8 cellular contexts compared by ENCODE assay signal in genomic region chr11:117097567-117098268, GRCh38. TPM values are rescaled to one million over a fixed set of nuclear protein-coding genes. Genes with fewer than 3 reads are reported as not detected.
DNase-seq lines count a peak whose midpoint lies in the region; ATAC-seq and TF ChIP-seq lines count a peak whose summit lies in the region.

No MANE protein-coding gene starts in this region.

- peak overlapping the region; percentile 88 for H3K4me3 Mint-ChIP-seq in Calu3 (ENCODE audit: low read depth, unreplicated experiment)
- peak overlapping the region; percentile 95 for H3K4me3 Mint-ChIP-seq in activated B cell treated with CpG ODN at 0.5 μM for 24 hours
- H3K4me3 Mint-ChIP-seq in stimulated activated naive CD8-positive, alpha-beta T cell treated with anti-CD3 and anti-CD28 coated beads, Interleukin-15, Interleukin-2, amounts not matched to agents 100 ng/mL and 50 ng/mL, for 24 hours, result peak overlapping the region; percentile 99

- CTCF ChIA-PET in Calu3 (lab: Charles Lee) (interaction anchor here (0.7 to 1.0 kb wide), 2 partner anchors 18 to 218 kb away, joined by 3 to 4 read pairs; no protein-coding TSS in a partner anchor), activated B cell treated with CpG ODN at 0.5 μM for 24 hours (lab: Charles Lee) (interaction anchor here (0.9 to 3.3 kb wide), 8 partner anchors 129 to 218 kb away, joined by 3 to 31 read pairs (median 3); no protein-coding TSS in a partner anchor)

- ATAC-seq in GM21360 (IDR thresholded peaks at IDR 0.05; ENCODE audit: unreplicated experiment) (peak; percentile 26), activated B cell treated with CpG ODN at 0.5 μM for 24 hours (ENCODE audit: low read depth) (peak; percentile 22)

- peaks cover 32% of the 10 kb centered on the region for H3K4me1 Mint-ChIP-seq in Calu3 (ENCODE audit: low read depth, unreplicated experiment)
- H3K4me1 Mint-ChIP-seq in activated B cell treated with CpG ODN at 0.5 μM for 24 hours, result peaks cover 62% of the 10 kb centered on the region
- peaks cover 59% of the 10 kb centered on the region for H3K4me1 Mint-ChIP-seq in stimulated activated naive CD8-positive, alpha-beta T cell treated with anti-CD3 and anti-CD28 coated beads, Interleukin-15, Interleukin-2, amounts not matched to agents 100 ng/mL and 50 ng/mL, for 24 hours (ENCODE audit: low read depth)

- H3K36me3 Mint-ChIP-seq in Calu3 (ENCODE audit: insufficient read depth, unreplicated experiment), result peaks cover 24% of the 10 kb centered on the region
- peaks cover 8% of the 10 kb centered on the region for H3K36me3 Mint-ChIP-seq in activated B cell treated with CpG ODN at 0.5 μM for 24 hours (ENCODE audit: low read depth)
- peaks cover 5% of the 10 kb centered on the region for H3K36me3 Mint-ChIP-seq in stimulated activated naive CD8-positive, alpha-beta T cell treated with anti-CD3 and anti-CD28 coated beads, Interleukin-15, Interleukin-2, amounts not matched to agents 100 ng/mL and 50 ng/mL, for 24 hours (ENCODE audit: low read depth)

- H3K27ac Mint-ChIP-seq in Calu3 (ENCODE audit: unreplicated experiment), result peak overlapping the region; percentile 99
- peak overlapping the region; percentile 94 for H3K27ac Mint-ChIP-seq in activated B cell treated with CpG ODN at 0.5 μM for 24 hours
- peak overlapping the region; percentile 95 for H3K27ac Mint-ChIP-seq in stimulated activated naive CD8-positive, alpha-beta T cell treated with anti-CD3 and anti-CD28 coated beads, Interleukin-15, Interleukin-2, amounts not matched to agents 100 ng/mL and 50 ng/mL, for 24 hours

- H3K27me3 ChIP-seq in dorsolateral prefrontal cortex, result no peaks in the 10 kb centered on the region

- H3K4me3 ChIP-seq in dorsolateral prefrontal cortex, result peak overlapping the region; percentile 59 to 99 (median 91)

- intact Hi-C loops in Calu3 (cut with micrococcal nuclease; ENCODE audit: unreplicated experiment) (loop anchor here (10.0 kb wide), 1 partner anchor 153 kb away; no protein-coding TSS in a partner anchor), activated B cell treated with CpG ODN at 0.5 μM for 24 hours (cut with micrococcal nuclease) (loop anchor here (1.0 to 5.0 kb wide), 11 partner anchors 19 to 325 kb away; partner anchors contain the start of genes BUD13, PAFAH1B2 and ZPR1), dorsolateral prefrontal cortex (cut with DNase I) (loop anchor here (5.0 to 10.0 kb wide), 4 partner anchors 50 to 215 kb away; no protein-coding TSS in a partner anchor)

- no peaks in the 10 kb centered on the region for H3K9me3 Mint-ChIP-seq in Calu3 (ENCODE audit: low read depth, unreplicated experiment)
- H3K9me3 Mint-ChIP-seq in activated B cell treated with CpG ODN at 0.5 μM for 24 hours, result no peaks in the 10 kb centered on the region
- no peaks in the 10 kb centered on the region for H3K9me3 Mint-ChIP-seq in stimulated activated naive CD8-positive, alpha-beta T cell treated with anti-CD3 and anti-CD28 coated beads, Interleukin-15, Interleukin-2, amounts not matched to agents 100 ng/mL and 50 ng/mL, for 24 hours

- peak overlapping the region; percentile 84 to 100 (median 98) for H3K27ac ChIP-seq in dorsolateral prefrontal cortex

- DNase-seq in Calu3 (peak; percentile 18), HK-2 (ENCODE audit: unreplicated experiment) (peak; percentile 50), activated B cell treated with CpG ODN at 0.5 μM for 24 hours (no peak), dorsolateral prefrontal cortex (peak in 8 of 10 donors; percentile 30 to 69 (median 49)), medulla oblongata (ENCODE audit: extremely low spot score) (peak; percentile 63), LoVo (ENCODE audit: low spot score) (no peak)

- no TSS peak for BruUV-seq in Calu3 (replicated peaks; lab: Mats Ljungman, UMichigan)

- H3K27me3 Mint-ChIP-seq in Calu3 (ENCODE audit: unreplicated experiment) (no peaks in the 10 kb centered on the region), activated B cell treated with CpG ODN at 0.5 μM for 24 hours (no peaks in the 10 kb centered on the region)
- no peaks in the 10 kb centered on the region for H3K27me3 Mint-ChIP-seq in stimulated activated naive CD8-positive, alpha-beta T cell treated with anti-CD3 and anti-CD28 coated beads, Interleukin-15, Interleukin-2, amounts not matched to agents 100 ng/mL and 50 ng/mL, for 24 hours

- POLR2A ChIA-PET in activated B cell treated with CpG ODN at 0.5 μM for 24 hours (lab: Charles Lee), result interaction anchor here (0.6 to 2.7 kb wide), 19 partner anchors 34 to 1958 kb away, joined by 3 to 18 read pairs (median 3); partner anchors contain the start of genes PAFAH1B2 and SIDT2

- no peak for TF ChIP-seq CTCF in Calu3 (IDR thresholded peaks at IDR 0.05; ENCODE audit: unreplicated experiment)
- TF ChIP-seq CTCF in activated B cell treated with CpG ODN at 0.5 μM for 24 hours (IDR thresholded peaks at IDR 0.05), result no peak
- TF ChIP-seq CTCF in dorsolateral prefrontal cortex (IDR thresholded peaks at IDR 0.05 in 54 of 56, conservative IDR thresholded peaks at IDR 0.05 in 2 of 56; ENCODE audit: low read depth in 1 of 56, partially characterized antibody in 56 of 56), result no peak

RNA-seq across cellular contexts. Expression of gene SIK3, which starts 0.5 kb away (rescaled TPM):
- total RNA-seq in Calu3 (2022) (17.4 and 20.6 TPM in 2 replicates), activated B cell treated with CpG ODN at 0.5 μM for 24 hours (75.0 and 88.4 TPM in 2 replicates), dorsolateral prefrontal cortex (100 to 1,000 TPM; 101 to 349 (median 174) TPM)

RNA-seq across cellular contexts. Expression of gene PAFAH1B2, which starts 46.4 kb away (rescaled TPM):
- total RNA-seq in Calu3 (2022), result 66.7 and 74.5 TPM in 2 replicates
- total RNA-seq in activated B cell treated with CpG ODN at 0.5 μM for 24 hours, result 71.3 and 78.7 TPM in 2 replicates
- total RNA-seq in dorsolateral prefrontal cortex, result 100 to 1,000 TPM in 100 of 120 experiments, 10 to 100 TPM in 20; 78.7 to 162 (median 121) TPM

Comparison
In these comparisons a context has a peak if more than half of its experiments do, and no peak if none do; other contexts are left out.
1. DNase-seq: peak in Calu3 (single experiment), HK-2 (single experiment), dorsolateral prefrontal cortex (8 of 10) and medulla oblongata (single experiment); none in activated B cell treated with CpG ODN at 0.5 μM for 24 hours (single experiment) and LoVo (single experiment).
2. Peak in every context shown above with its lines, with median percentiles within 50 percentile points of each other: H3K27ac Mint-ChIP-seq and H3K4me3 Mint-ChIP-seq.